ENCODE assay signal across 16 cellular contexts in genomic region chr13:80256352-80256932, GRCh38.
DNase-seq lines count a peak whose midpoint lies in the region; ATAC-seq and TF ChIP-seq lines count a peak whose summit lies in the region.
"Had no signal": no experiment of that assay in that cellular context is flagged by ENCODE, and none has a peak within 500 bp of the region (broad histone marks: within the 10 kb centered on the region; RNA-seq: fewer than 3 reads in every experiment).

No MANE protein-coding gene starts in this region.

- H3K27me3 ChIP-seq in gastrocnemius medialis = no peaks in the 10 kb centered on the region
- H3K27me3 ChIP-seq: upper lobe of right lung had no signal

- in situ Hi-C loops in gastrocnemius medialis (cut with MboI; ENCODE audit: low sequenced_read_pairs in 4 of 4) = no loop called here

- ATAC-seq in GM18498 (IDR thresholded peaks at IDR 0.05; ENCODE audit: unreplicated experiment) (peak; percentile 73), GM19372 (IDR thresholded peaks at IDR 0.05; ENCODE audit: low read depth, unreplicated experiment) (peak; percentile 68), HG02588 (IDR thresholded peaks at IDR 0.05; ENCODE audit: unreplicated experiment) (peak; percentile 89), HG03354 (IDR thresholded peaks at IDR 0.05; ENCODE audit: poor library complexity, severe bottlenecking, unreplicated experiment) (peak; percentile 81), gastrocnemius medialis (no peak)
- no peak for ATAC-seq in naive thymus-derived CD8-positive, alpha-beta T cell
- ATAC-seq: T-cell, upper lobe of right lung had no signal

- H3K4me3 Mint-ChIP-seq in naive thymus-derived CD8-positive, alpha-beta T cell = no peak overlapping the region
- H3K4me3 Mint-ChIP-seq: brain, T-cell had no signal

- TF ChIP-seq POLR2A in gastrocnemius medialis (IDR thresholded peaks at IDR 0.05) = no peak

- H3K4me1 ChIP-seq in gastrocnemius medialis = no peaks in the 10 kb centered on the region
- H3K4me1 ChIP-seq: Caco-2, upper lobe of right lung had no signal

- intact Hi-C loops in gastrocnemius medialis (cut with DNase I; ENCODE audit: low total_unique reads) = no loop called here

- TF ChIP-seq CTCF in gastrocnemius medialis (IDR thresholded peaks at IDR 0.05 in 4 of 5, conservative IDR thresholded peaks at IDR 0.05 in 1 of 5) = no peak

- H3K27ac Mint-ChIP-seq in naive thymus-derived CD8-positive, alpha-beta T cell = no peak overlapping the region
- H3K27ac Mint-ChIP-seq: brain, T-cell had no signal

- no peaks in the 10 kb centered on the region for H3K9me3 ChIP-seq in gastrocnemius medialis
- H3K9me3 ChIP-seq: Caco-2, upper lobe of right lung had no signal

- no peak overlapping the region for H3K4me3 ChIP-seq in gastrocnemius medialis
- H3K4me3 ChIP-seq: upper lobe of right lung had no signal

- POLR2A ChIA-PET in naive thymus-derived CD8-positive, alpha-beta T cell (lab: Charles Lee) = no interaction called here

- no peaks in the 10 kb centered on the region for H3K36me3 ChIP-seq in gastrocnemius medialis
- H3K36me3 ChIP-seq: upper lobe of right lung had no signal

- no peaks in the 10 kb centered on the region for H3K36me3 Mint-ChIP-seq in naive thymus-derived CD8-positive, alpha-beta T cell
- H3K36me3 Mint-ChIP-seq: T-cell had no signal

- H3K4me1 Mint-ChIP-seq in naive thymus-derived CD8-positive, alpha-beta T cell = no peaks in the 10 kb centered on the region
- H3K4me1 Mint-ChIP-seq: brain, T-cell had no signal

- no peak for DNase-seq in naive thymus-derived CD8-positive, alpha-beta T cell
- DNase-seq in hippocampal formation (lab: John Stamatoyannopoulos, UW) (no peak), 8988T (no peak), gastrocnemius medialis (no peak)
- DNase-seq: Caco-2; effector CD4-positive, alpha-beta T cell; foreskin fibroblast; NCI-H446; stimulated activated CD4-positive, alpha-beta T cell treated with anti-CD3 and anti-CD28 coated beads, Interleukin-2, amount 100 ng/mL, for 24 hours; T-cell; upper lobe of right lung had no signal

- peaks cover 0 to 3% (median 0%) of the 10 kb centered on the region in 9 donors for H3K9me3 Mint-ChIP-seq in naive thymus-derived CD8-positive, alpha-beta T cell

- H3K27me3 Mint-ChIP-seq in naive thymus-derived CD8-positive, alpha-beta T cell = peaks cover 0 to 5% (median 0%) of the 10 kb centered on the region in 5 donors

- no peak overlapping the region for H3K27ac ChIP-seq in gastrocnemius medialis
- H3K27ac ChIP-seq: upper lobe of right lung had no signal

Comparison
In these comparisons a context has a peak if more than half of its experiments do, and no peak if none do; other contexts are left out.
1. ATAC-seq: peak in GM18498 (single experiment), GM19372 (single experiment), HG02588 (single experiment) and HG03354 (single experiment); none in naive thymus-derived CD8-positive, alpha-beta T cell (0 of 2) and gastrocnemius medialis (0 of 2).